Comparison of ENCODE assay signal across 2 cellular contexts in genomic region chr22:20084547-20085413, GRCh38.
TF ChIP-seq lines count a peak whose summit lies in the region.

No MANE protein-coding gene starts in this region.

TF ChIP-seq in GM12891, 5 proteins besides CTCF, POLR2A, EP300 and RAD21:
- TF ChIP-seq POLR2AphosphoS5 (IDR thresholded peaks at IDR 0.05; ENCODE audit: low read depth, low read length): no peak
- TF ChIP-seq SPI1 (IDR thresholded peaks at IDR 0.05; ENCODE audit: low read depth, low read length): no peak
- TF ChIP-seq TAF1 (IDR thresholded peaks at IDR 0.05; ENCODE audit: low read depth, low read length): no peak
- TF ChIP-seq PAX5 (IDR thresholded peaks at IDR 0.05; ENCODE audit: insufficient read depth, low read length, severe bottlenecking): no peak
- no peak for TF ChIP-seq POU2F2 (IDR thresholded peaks at IDR 0.05; ENCODE audit: low read depth, low read length)

TF ChIP-seq in WTC11, 78 proteins besides CTCF, POLR2A, EP300 and RAD21:
- TF ChIP-seq, protein P1, sequence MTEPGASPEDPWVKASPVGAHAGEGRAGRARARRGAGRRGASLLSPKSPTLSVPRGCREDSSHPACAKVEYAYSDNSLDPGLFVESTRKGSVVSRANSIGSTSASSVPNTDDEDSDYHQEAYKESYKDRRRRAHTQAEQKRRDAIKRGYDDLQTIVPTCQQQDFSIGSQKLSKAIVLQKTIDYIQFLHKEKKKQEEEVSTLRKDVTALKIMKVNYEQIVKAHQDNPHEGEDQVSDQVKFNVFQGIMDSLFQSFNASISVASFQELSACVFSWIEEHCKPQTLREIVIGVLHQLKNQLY (CRISPR knock-in tag; IDR thresholded peaks at IDR 0.05): 0 out of 2 replicates have a peak, but pooled peaks have one; percentile 33
- TF ChIP-seq, protein P2, sequence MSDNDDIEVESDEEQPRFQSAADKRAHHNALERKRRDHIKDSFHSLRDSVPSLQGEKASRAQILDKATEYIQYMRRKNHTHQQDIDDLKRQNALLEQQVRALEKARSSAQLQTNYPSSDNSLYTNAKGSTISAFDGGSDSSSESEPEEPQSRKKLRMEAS (CRISPR knock-in tag; IDR thresholded peaks at IDR 0.05): peak; percentile 88
- TF ChIP-seq, protein P3, sequence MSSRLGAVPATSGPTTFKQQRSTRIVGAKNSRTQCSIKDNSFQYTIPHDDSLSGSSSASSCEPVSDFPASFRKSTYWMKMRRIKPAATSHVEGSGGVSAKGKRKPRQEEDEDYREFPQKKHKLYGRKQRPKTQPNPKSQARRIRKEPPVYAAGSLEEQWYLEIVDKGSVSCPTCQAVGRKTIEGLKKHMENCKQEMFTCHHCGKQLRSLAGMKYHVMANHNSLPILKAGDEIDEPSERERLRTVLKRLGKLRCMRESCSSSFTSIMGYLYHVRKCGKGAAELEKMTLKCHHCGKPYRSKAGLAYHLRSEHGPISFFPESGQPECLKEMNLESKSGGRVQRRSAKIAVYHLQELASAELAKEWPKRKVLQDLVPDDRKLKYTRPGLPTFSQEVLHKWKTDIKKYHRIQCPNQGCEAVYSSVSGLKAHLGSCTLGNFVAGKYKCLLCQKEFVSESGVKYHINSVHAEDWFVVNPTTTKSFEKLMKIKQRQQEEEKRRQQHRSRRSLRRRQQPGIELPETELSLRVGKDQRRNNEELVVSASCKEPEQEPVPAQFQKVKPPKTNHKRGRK (CRISPR knock-in tag; IDR thresholded peaks at IDR 0.05; ENCODE audit: borderline replicate concordance): no peak
- TF ChIP-seq, protein P4, sequence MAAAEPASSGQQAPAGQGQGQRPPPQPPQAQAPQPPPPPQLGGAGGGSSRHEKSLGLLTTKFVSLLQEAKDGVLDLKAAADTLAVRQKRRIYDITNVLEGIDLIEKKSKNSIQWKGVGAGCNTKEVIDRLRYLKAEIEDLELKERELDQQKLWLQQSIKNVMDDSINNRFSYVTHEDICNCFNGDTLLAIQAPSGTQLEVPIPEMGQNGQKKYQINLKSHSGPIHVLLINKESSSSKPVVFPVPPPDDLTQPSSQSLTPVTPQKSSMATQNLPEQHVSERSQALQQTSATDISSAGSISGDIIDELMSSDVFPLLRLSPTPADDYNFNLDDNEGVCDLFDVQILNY (CRISPR knock-in tag; IDR thresholded peaks at IDR 0.05): 0 out of 2 replicates have a peak, but pooled peaks have one; percentile 29
TF ChIP-seq in WTC11: peak in this region for 3.
